ENCODE assay signal across 1 cellular context in the genomic region with DNA sequence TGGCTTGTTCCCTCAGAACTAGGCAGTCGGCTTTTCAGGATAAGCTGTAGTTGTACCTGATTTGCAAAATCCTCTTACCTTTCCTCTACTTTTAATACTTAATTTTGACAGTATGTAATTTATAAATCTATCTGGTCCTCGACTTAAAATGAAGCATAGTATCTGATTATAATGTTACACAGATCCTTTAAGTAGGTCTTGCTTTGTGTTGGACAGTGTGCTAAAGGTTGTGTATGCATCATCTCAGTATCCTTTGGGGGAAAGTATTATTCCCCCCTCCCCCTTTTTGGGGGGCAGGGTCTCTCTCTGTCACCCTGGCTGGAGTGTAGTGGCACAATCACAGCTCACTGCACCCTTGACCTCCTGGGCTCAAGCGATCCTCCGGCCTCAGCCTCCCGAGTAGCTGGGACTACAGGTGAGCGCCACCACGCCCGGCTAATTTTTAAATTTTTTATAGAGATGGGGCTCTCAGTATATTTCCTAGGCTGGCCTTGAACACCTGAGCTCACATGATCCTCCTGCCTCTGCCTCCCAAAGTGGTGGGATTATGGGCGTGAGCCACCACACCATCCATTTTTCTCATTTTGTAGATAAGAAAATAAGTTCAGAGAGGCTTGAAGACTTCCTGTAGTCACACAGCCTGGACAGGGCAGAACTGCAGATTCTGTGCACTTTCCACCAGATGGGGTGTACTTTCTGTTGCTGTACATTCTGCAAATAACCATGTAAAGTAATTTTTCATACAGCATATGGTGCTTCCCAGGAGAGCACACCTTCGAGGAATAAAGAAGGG.
TF ChIP-seq lines count a peak whose summit lies in the region.

No MANE protein-coding gene starts in this region.

TF ChIP-seq in IMR-90, 13 proteins besides CTCF, POLR2A, EP300 and RAD21:
- TF ChIP-seq BHLHE40 (IDR thresholded peaks at IDR 0.05; ENCODE audit: low read depth, low read length) (no peak), FOS (IDR thresholded peaks at IDR 0.05; ENCODE audit: low read depth, low read length) (no peak), MAZ (IDR thresholded peaks at IDR 0.05; ENCODE audit: borderline replicate concordance, low read depth, low read length) (no peak)
